Comparison of ENCODE assay signal across 10 cellular contexts in the genomic region with DNA sequence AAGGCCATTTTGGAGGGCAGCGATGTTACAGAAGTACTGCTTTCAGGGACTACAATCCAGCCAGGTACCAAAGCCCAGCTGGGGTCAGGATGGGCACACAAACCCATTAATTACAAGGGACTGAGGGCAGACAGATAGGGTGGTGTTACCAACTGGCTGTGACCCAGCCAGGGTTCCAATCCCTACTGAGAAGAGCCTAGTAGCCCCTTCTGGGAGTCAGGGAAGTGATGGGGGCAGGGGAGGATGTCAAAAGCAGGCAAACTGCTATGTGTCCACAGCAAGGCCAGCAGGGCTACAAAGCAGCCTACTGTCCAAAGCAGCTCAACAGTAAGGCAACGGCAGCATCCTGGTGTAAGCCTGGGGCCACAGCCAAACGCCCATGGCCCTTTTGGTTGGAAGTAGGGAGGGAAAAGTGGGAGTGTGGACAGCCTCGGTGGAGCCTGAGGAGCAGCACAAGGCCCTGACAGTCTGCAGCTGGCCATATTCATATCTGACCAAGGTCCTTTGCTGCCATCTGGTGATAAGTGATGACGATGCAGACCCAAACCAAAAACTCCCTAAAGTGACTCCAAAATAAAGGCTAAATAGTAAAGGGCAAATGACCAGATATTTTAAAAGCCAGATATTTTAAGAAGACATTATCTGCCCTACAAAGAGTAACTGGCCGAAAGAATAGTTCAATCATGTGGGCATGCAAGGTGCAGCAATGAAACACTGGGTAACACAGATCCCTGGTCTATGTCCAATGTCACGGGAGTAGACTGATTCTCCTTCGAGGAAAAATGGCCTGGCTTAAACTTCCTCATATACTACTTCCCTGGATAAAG. TPM values are rescaled to one million over a fixed set of nuclear protein-coding genes. Genes with fewer than 3 reads are reported as not detected.
DNase-seq lines count a peak whose midpoint lies in the region; ATAC-seq, FAIRE-seq and TF ChIP-seq lines count a peak whose summit lies in the region.
"Had no signal": no experiment of that assay in that cellular context is flagged by ENCODE, and none has a peak within 500 bp of the region (broad histone marks: within the 10 kb centered on the region; RNA-seq: fewer than 3 reads in every experiment).

No MANE protein-coding gene starts in this region.

- peaks cover 13 to 21% of the 10 kb centered on the region in 2 donors for H3K36me3 ChIP-seq in kidney (ENCODE audit: control insufficient read depth in 1 of 2, insufficient read depth in 2 of 2, low read length in 2 of 2)

- H3K27ac ChIP-seq in AG04450 (ENCODE audit: low read depth, low read length) (no peak overlapping the region), kidney (ENCODE audit: low read depth in 2 of 2, low read length in 2 of 2) (no peak overlapping the region)
- H3K27ac ChIP-seq: SK-N-MC, thoracic aorta had no signal

- no peak for FAIRE-seq in kidney (lab: Jason Lieb, UNC)

- TF ChIP-seq CTCF in AG04450 (IDR thresholded peaks at IDR 0.05; ENCODE audit: low read depth, low read length), result peak; percentile 43
- peak; percentile 30 for TF ChIP-seq CTCF in HFF-Myc (IDR thresholded peaks at IDR 0.05; ENCODE audit: low read depth, low read length, missing control alignments)
- TF ChIP-seq CTCF in kidney (IDR thresholded peaks at IDR 0.05; ENCODE audit: borderline replicate concordance, extremely low read depth, insufficient read depth), result peak; percentile 23

- no peaks in the 10 kb centered on the region for H3K9me3 ChIP-seq in AG04450 (ENCODE audit: control insufficient read depth, insufficient read depth, low read length)
- H3K9me3 ChIP-seq in kidney (ENCODE audit: control insufficient read depth in 1 of 2, low read length in 2 of 2), result no peaks in the 10 kb centered on the region

- H3K9ac ChIP-seq in kidney (ENCODE audit: low read length in 2 of 2), result no peak overlapping the region

- CTCF ChIA-PET in AG04450 (lab: Charles Lee), result interaction anchor here (2.3 kb wide), 1 partner anchor 14 kb away, joined by 9 read pairs; no protein-coding TSS in a partner anchor

- POLR2A ChIA-PET in AG04450 (lab: Yijun Ruan, JAX), result no interaction called here

- peaks cover 7 to 10% of the 10 kb centered on the region in 2 donors for H3K4me1 ChIP-seq in kidney (ENCODE audit: control insufficient read depth in 1 of 2, insufficient read depth in 1 of 2, low read depth in 1 of 2, low read length in 2 of 2)

- H3K27me3 ChIP-seq in AG04450 (ENCODE audit: control insufficient read depth, insufficient read depth, low read length), result no peaks in the 10 kb centered on the region

- H3K4me3 ChIP-seq in AG04450 (ENCODE audit: low read depth, low read length), result no peak overlapping the region
- H3K4me3 ChIP-seq in HFF-Myc (replicated peaks; ENCODE audit: low read depth, low read length), result no peak overlapping the region
- H3K4me3 ChIP-seq in kidney (ENCODE audit: low read length in 2 of 2), result no peak overlapping the region
- H3K4me3 ChIP-seq: SK-N-MC, thoracic aorta had no signal

- no peak for DNase-seq in AG04450 (ENCODE audit: low read depth, low spot score)
- no peak for DNase-seq in HFF-Myc (ENCODE audit: extremely low read depth, low read depth)
- DNase-seq in astrocyte of the hippocampus (ENCODE audit: low read depth, low spot score), result peak; percentile 13
- DNase-seq in kidney, result no peak
- DNase-seq in NCI-H128 (lab: John Stamatoyannopoulos, UW; ENCODE audit: unreplicated experiment), result no peak

- ATAC-seq in HG02938 (IDR thresholded peaks at IDR 0.05; ENCODE audit: unreplicated experiment), result no peak
- no peak for ATAC-seq in HG02571 (IDR thresholded peaks at IDR 0.05; ENCODE audit: unreplicated experiment)
- no peak for ATAC-seq in HG02840 (IDR thresholded peaks at IDR 0.05; ENCODE audit: low FRiP score, unreplicated experiment)

- intact Hi-C loops in kidney (cut with DNase I), result no loop called here

RNA-seq across cellular contexts. Expression of gene XPNPEP1, which starts 56.9 kb away (rescaled TPM):
- polyA plus RNA-seq in AG04450 (2011; rRNA removed) (134 and 209 TPM in 2 replicates), kidney (ENCODE audit: insufficient read depth, low read depth, low replicate concordance) (34.4 TPM)
- polyA minus RNA-seq in AG04450 (2011; rRNA and poly(A)+ RNA removed), result 303 and 472 TPM in 2 replicates
- total RNA-seq in kidney, result 62.4 TPM
